In genomic region chr5:168364151-168364661, GRCh38 we compare ENCODE assay signal across 13 cellular contexts.
DNase-seq lines count a peak whose midpoint lies in the region; ATAC-seq and TF ChIP-seq lines count a peak whose summit lies in the region.
"Had no signal": no experiment of that assay in that cellular context is flagged by ENCODE, and none has a peak within 500 bp of the region (broad histone marks: within the 10 kb centered on the region; RNA-seq: fewer than 3 reads in every experiment).

No MANE protein-coding gene starts in this region.

- no peak overlapping the region; a peak in 1 of 5 replicates for H3K4me3 Mint-ChIP-seq in H9
- H3K4me3 Mint-ChIP-seq: activated T-helper 1 cell treated with anti-CD3 and anti-CD28 coated beads, Interleukin-12 subunit alpha, Interleukin-12 subunit beta, Interleukin-2, Interleukin-4 antibody, amounts not matched to agents 30 ng/mL and 10 ng/mL and 1 ng/mL, durations not matched to agents 14 hours and 24 hours and 36 hours had no signal

- no peaks in the 10 kb centered on the region for H3K23me2 ChIP-seq in H9 (ENCODE audit: insufficient read length, low read depth, low read length, poor library complexity, severe bottlenecking)

- no peaks in the 10 kb centered on the region for H3K79me1 ChIP-seq in H9 (ENCODE audit: insufficient read depth, low read depth, low read length, poor library complexity, severe bottlenecking)

- H3K27me3 Mint-ChIP-seq in H9 (ENCODE audit: low read depth), result no peaks in the 10 kb centered on the region

- no peak overlapping the region for H2BK20ac ChIP-seq in H9 (ENCODE audit: low read depth, low read length, poor library complexity, severe bottlenecking)

- no peak overlapping the region for H4K91ac ChIP-seq in H9 (ENCODE audit: insufficient read length, low read depth, low read length)

- H3K79me2 ChIP-seq in H9 (ENCODE audit: insufficient read depth, low read length), result no peaks in the 10 kb centered on the region

- H3K4me3 ChIP-seq in fibroblast of villous mesenchyme (ENCODE audit: low read depth, low read length), result no peak overlapping the region

- no peak for TF ChIP-seq CTCF in H9 (conservative IDR thresholded peaks at IDR 0.05)
- TF ChIP-seq CTCF in fibroblast of villous mesenchyme (IDR thresholded peaks at IDR 0.05; ENCODE audit: insufficient read depth, low read depth, low read length), result no peak

- H3K4me2 ChIP-seq in H9 (ENCODE audit: insufficient read depth, insufficient read length, low read length), result no peak overlapping the region

- DNase-seq in H9 (no peak), T1000 (lab: John Stamatoyannopoulos, UW) (peak; percentile 23), fibroblast of villous mesenchyme (ENCODE audit: low read depth) (peak; percentile 5), stromal cell of bone marrow (ENCODE audit: low read depth) (peak; percentile 38), GF-D8 (lab: John Stamatoyannopoulos, UW) (no peak), NCI-H1436 (lab: John Stamatoyannopoulos, UW) (no peak), NCI-H1417 (lab: John Stamatoyannopoulos, UW) (no peak)
- DNase-seq: activated CD4-positive, alpha-beta T cell treated with anti-CD3 and anti-CD28 coated beads for 1 hour; DMS153; Karpas-422; SHP77 had no signal

- no peak overlapping the region for H3K23ac ChIP-seq in H9 (ENCODE audit: insufficient read length, low read depth, low read length)

- no peak overlapping the region for H3K27ac ChIP-seq in H9 (ENCODE audit: insufficient read length, low read depth, low read length)

- H2BK12ac ChIP-seq in H9 (ENCODE audit: insufficient read length, low read depth, low read length), result no peak overlapping the region

- H3K56ac ChIP-seq in H9 (ENCODE audit: insufficient read length, low read depth, low read length), result no peak overlapping the region

- H2BK5ac ChIP-seq in H9 (ENCODE audit: insufficient read length, low read length), result no peak overlapping the region

- no peaks in the 10 kb centered on the region for H3K27me3 ChIP-seq in H9 (ENCODE audit: insufficient read depth, low read length)

- H3T11ph ChIP-seq in H9 (ENCODE audit: low read length), result no peak overlapping the region

- H2BK120ac ChIP-seq in H9 (ENCODE audit: low read depth, low read length, poor library complexity, severe bottlenecking), result no peak overlapping the region

- H3K36me3 Mint-ChIP-seq in H9 (ENCODE audit: insufficient read depth in 1 of 3, low read depth in 3 of 3), result peaks cover 0 to 7% (median 2%) of the 10 kb centered on the region in 3 experiments; a peak in 4 of 7 replicates

- no peak overlapping the region for H4K8ac ChIP-seq in H9 (replicated peaks; ENCODE audit: insufficient read length, low read depth, low read length)

- H3K4me1 ChIP-seq in H9 (ENCODE audit: insufficient read depth, low read length), result peaks cover 3% of the 10 kb centered on the region; the same call in 1 of the 2 replicates

- H2AFZ ChIP-seq in H9 (ENCODE audit: low read length), result no peak overlapping the region

- no peak overlapping the region for H3K9ac ChIP-seq in H9 (ENCODE audit: extremely low read depth, insufficient read length, low read length)

- H3K9me3 Mint-ChIP-seq in H9, result no peaks in the 10 kb centered on the region
- H3K9me3 Mint-ChIP-seq: activated T-helper 1 cell treated with anti-CD3 and anti-CD28 coated beads, Interleukin-12 subunit alpha, Interleukin-12 subunit beta, Interleukin-2, Interleukin-4 antibody, amounts not matched to agents 30 ng/mL and 10 ng/mL and 1 ng/mL, durations not matched to agents 14 hours and 24 hours and 36 hours had no signal

- H3K4me1 Mint-ChIP-seq in H9, result peaks cover 42 to 49% of the 10 kb centered on the region in 2 experiments

- H3K9me3 ChIP-seq in H9 (ENCODE audit: control insufficient read depth, low read depth, low read length), result no peaks in the 10 kb centered on the region

- no peak overlapping the region for H2BK15ac ChIP-seq in H9 (ENCODE audit: low read depth, low read length)

- H3K14ac ChIP-seq in H9 (ENCODE audit: insufficient read depth, low read length), result no peak overlapping the region

- no peak for ATAC-seq in GM18861 (IDR thresholded peaks at IDR 0.05; ENCODE audit: unreplicated experiment)

- no peak overlapping the region for H2AK5ac ChIP-seq in H9 (ENCODE audit: insufficient read length, low read length)

- peak overlapping the region in 2 of 3 experiments; percentile 16 to 19; a peak in 2 of 7 replicates for H3K27ac Mint-ChIP-seq in H9
- H3K27ac Mint-ChIP-seq: activated T-helper 1 cell treated with anti-CD3 and anti-CD28 coated beads, Interleukin-12 subunit alpha, Interleukin-12 subunit beta, Interleukin-2, Interleukin-4 antibody, amounts not matched to agents 30 ng/mL and 10 ng/mL and 1 ng/mL, durations not matched to agents 14 hours and 24 hours and 36 hours had no signal

- WGBS in H9 (ENCODE audit: extremely low coverage, insufficient read length, low lambda C conversion rate), result no CpG with 5 or more reads among the region's 11 CpGs

- H3K4ac ChIP-seq in H9 (ENCODE audit: low read depth, low read length), result no peak overlapping the region

- H3K18ac ChIP-seq in H9 (ENCODE audit: insufficient read length, low read depth, low read length), result no peak overlapping the region

- no peaks in the 10 kb centered on the region for H4K20me1 ChIP-seq in H9 (ENCODE audit: control insufficient read depth, insufficient read depth, insufficient read length)

- no peak overlapping the region for H4K5ac ChIP-seq in H9 (ENCODE audit: insufficient read length, low read depth, low read length)

Comparison
In these comparisons a context has a peak if more than half of its experiments do, and no peak if none do; other contexts are left out.
1. DNase-seq: peak in T1000 (single experiment), fibroblast of villous mesenchyme (single experiment) and stromal cell of bone marrow (single experiment); none in H9 (single experiment), GF-D8 (single experiment), NCI-H1436 (single experiment) and NCI-H1417 (0 of 3).